19 cellular contexts compared by ENCODE assay signal in the genomic region with DNA sequence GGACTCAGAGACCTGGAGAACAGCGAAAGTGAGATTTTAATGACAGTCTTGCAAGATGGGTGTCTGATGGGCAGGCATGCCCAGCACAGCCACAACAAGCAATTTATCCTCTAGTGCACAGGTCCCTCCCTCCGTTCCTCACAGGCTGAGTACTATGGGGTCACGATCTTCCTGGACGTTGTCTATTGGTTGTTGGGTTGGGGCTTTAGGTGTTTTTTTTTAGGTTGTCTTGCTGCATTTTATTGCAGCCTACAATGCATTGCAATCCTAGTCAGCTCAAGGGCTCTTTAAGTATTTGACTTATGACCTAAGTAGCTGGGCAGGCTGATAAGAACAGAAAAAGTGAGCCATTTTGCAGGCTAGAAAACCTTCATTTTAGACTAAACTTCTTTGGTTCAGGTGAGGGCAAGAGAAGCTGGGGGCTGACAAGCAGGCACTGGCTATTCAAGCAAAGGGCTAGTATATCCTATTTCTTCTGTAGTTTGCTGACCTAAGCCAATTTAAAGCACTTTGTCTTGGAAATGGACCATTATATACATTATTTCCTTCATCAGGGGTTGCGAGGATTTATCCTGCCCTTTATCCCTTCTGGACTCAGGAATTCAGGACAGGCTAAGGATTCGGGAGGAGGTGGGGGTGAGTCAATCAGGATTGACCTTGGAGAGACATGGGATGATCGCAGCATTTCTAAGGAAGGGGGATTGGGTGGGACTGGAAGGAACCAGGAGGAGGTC. TPM values are rescaled to one million over a fixed set of nuclear protein-coding genes. Genes with fewer than 3 reads are reported as not detected.
DNase-seq lines count a peak whose midpoint lies in the region; ATAC-seq and TF ChIP-seq lines count a peak whose summit lies in the region.
"Had no signal": no experiment of that assay in that cellular context is flagged by ENCODE, and none has a peak within 500 bp of the region (broad histone marks: within the 10 kb centered on the region; RNA-seq: fewer than 3 reads in every experiment).

No MANE protein-coding gene starts in this region.

- no peak overlapping the region for H3K4ac ChIP-seq in IMR-90 (ENCODE audit: low read depth, low read length)
- H3K4ac ChIP-seq in trophoblast cell (ENCODE audit: low read depth, low read length) = no peak overlapping the region

- peaks cover 13 to 26% of the 10 kb centered on the region in 2 donors for H3K27me3 Mint-ChIP-seq in CD8-positive, alpha-beta memory T cell

- no peak for TF ChIP-seq RAD21 in IMR-90 (IDR thresholded peaks at IDR 0.05; ENCODE audit: low read length)

- ATAC-seq in IMR-90 (ENCODE audit: low read depth) = no peak
- ATAC-seq: activated naive CD4-positive, alpha-beta T cell treated with anti-CD3 and anti-CD28 coated beads, Interleukin-2, amount 50 U/mL, for 72 hours; activated T-cell treated with anti-CD3 and anti-CD28 coated beads, Interleukin-2, amount 50 U/mL, for 72 hours; heart left ventricle; left lobe of liver had no signal

- H3K4me3 Mint-ChIP-seq in CD8-positive, alpha-beta memory T cell = no peak overlapping the region
- H3K4me3 Mint-ChIP-seq: activated T-cell treated with anti-CD3 and anti-CD28 coated beads, Interleukin-2, amount 50 U/mL, for 72 hours; natural killer cell treated with Interleukin-12 subunit alpha and Interleukin-12 subunit beta and Interleukin-15 and Interleukin-18, amount 100 ng/mL, for 72 hours had no signal

- dilution Hi-C loops in IMR-90 (cut with HindIII; ENCODE audit: low sequenced_read_pairs, unreplicated experiment) (no loop called here), mammary epithelial cell (cut with HindIII; ENCODE audit: low sequenced_read_pairs) (loop anchor here (5.0 kb wide), 2 partner anchors 43 to 88 kb away; no protein-coding TSS in a partner anchor)

- no peak overlapping the region; a peak in 1 of 4 replicates for H4K8ac ChIP-seq in IMR-90 (ENCODE audit: low read depth in 2 of 2, low read length in 2 of 2)
- H4K8ac ChIP-seq in trophoblast cell (ENCODE audit: low read depth, low read length) = no peak overlapping the region

- H3K9ac ChIP-seq in IMR-90 (ENCODE audit: low read depth, low read length) (no peak overlapping the region), mammary epithelial cell (ENCODE audit: insufficient read depth, low read length) (no peak overlapping the region), trophoblast cell (ENCODE audit: low read length) (no peak overlapping the region)

- DNase-seq in IMR-90 (no peak), mammary epithelial cell (no peak), trophoblast cell (peak in 1 of 2 donors; percentile 69), NOMO-1 (lab: John Stamatoyannopoulos, UW; ENCODE audit: unreplicated experiment in 2 of 2) (no peak), anterior cingulate cortex (lab: John Stamatoyannopoulos, UW) (no peak)
- no peak for DNase-seq in CD8-positive, alpha-beta memory T cell
- DNase-seq: activated T-cell treated with anti-CD3 and anti-CD28 coated beads, Interleukin-2, amount 50 U/mL, for 72 hours; NCI-H1092; NCI-H1930; NCI-H345; NCI-H774; posterior cingulate gyrus; SHP77 treated with DMSO at 0.1 percent for 48 hours had no signal

- no peak overlapping the region; the same call in 1 of the 2 replicates for H3K14ac ChIP-seq in IMR-90 (replicated peaks; ENCODE audit: low read depth, low read length)
- peak overlapping the region; percentile 34 for H3K14ac ChIP-seq in trophoblast cell (ENCODE audit: low read length)

- 100% methylated on average over 1 of the region's 7 CpGs; no CpG with 5 or more reads in 1 of the 2 experiments for WGBS in IMR-90 (ENCODE audit: extremely low coverage in 2 of 2, insufficient read length in 1 of 2), 2 experiments
- 94% methylated on average over 7 of the region's 7 CpGs for WGBS in mammary epithelial cell (ENCODE audit: low coverage, missing lambda C conversion rate)
- no CpG with 5 or more reads among the region's 7 CpGs for WGBS in trophoblast cell (ENCODE audit: extremely low coverage, insufficient coverage, insufficient read length)

- H3K4me2 ChIP-seq in IMR-90 (ENCODE audit: low read depth, low read length) = no peak overlapping the region
- H3K4me2 ChIP-seq in mammary epithelial cell (ENCODE audit: insufficient read depth, low read depth, low read length) = no peak overlapping the region
- no peak overlapping the region for H3K4me2 ChIP-seq in trophoblast cell (ENCODE audit: low read length)

- H3K4me1 ChIP-seq in IMR-90 (ENCODE audit: control insufficient read depth, insufficient read depth, low read length) (peaks cover 11% of the 10 kb centered on the region), mammary epithelial cell (ENCODE audit: insufficient read depth, low read length) (peaks cover 76% of the 10 kb centered on the region), trophoblast cell (ENCODE audit: control insufficient read depth in 1 of 2, insufficient read depth in 2 of 2, low read length in 2 of 2) (peaks cover 43 to 56% of the 10 kb centered on the region in 2 experiments)
- H3K4me1 ChIP-seq in CD8-positive, alpha-beta memory T cell (ENCODE audit: insufficient read depth, low read length) = peaks cover 11% of the 10 kb centered on the region

- peak overlapping the region; percentile 35; the same call in 1 of the 2 replicates for H2BK20ac ChIP-seq in IMR-90 (ENCODE audit: low read depth, low read length)

- H3K27me3 ChIP-seq in IMR-90 (ENCODE audit: control insufficient read depth, insufficient read depth, low read length) = no peaks in the 10 kb centered on the region
- no peaks in the 10 kb centered on the region for H3K27me3 ChIP-seq in mammary epithelial cell (ENCODE audit: insufficient read depth, low read length)
- H3K27me3 ChIP-seq in trophoblast cell (ENCODE audit: insufficient read depth, low read length) = no peaks in the 10 kb centered on the region
- no peaks in the 10 kb centered on the region for H3K27me3 ChIP-seq in CD8-positive, alpha-beta memory T cell (ENCODE audit: insufficient read depth, low read length, poor library complexity, severe bottlenecking)

- H2AK9ac ChIP-seq in IMR-90 (replicated peaks; ENCODE audit: low read depth, low read length, poor library complexity) = no peak overlapping the region

- H3K9me3 ChIP-seq in IMR-90 (ENCODE audit: control insufficient read depth, insufficient read depth, low read length) = no peaks in the 10 kb centered on the region
- no peaks in the 10 kb centered on the region for H3K9me3 ChIP-seq in mammary epithelial cell (replicated peaks; ENCODE audit: insufficient read depth, low read length)
- H3K9me3 ChIP-seq in trophoblast cell (ENCODE audit: insufficient read depth, low read depth, low read length) = peaks cover 4% of the 10 kb centered on the region
- H3K9me3 ChIP-seq in CD8-positive, alpha-beta memory T cell (ENCODE audit: low read length) = no peaks in the 10 kb centered on the region
- H3K9me3 ChIP-seq: heart left ventricle had no signal

- H3K27ac Mint-ChIP-seq in CD8-positive, alpha-beta memory T cell = no peak overlapping the region
- H3K27ac Mint-ChIP-seq: activated T-cell treated with anti-CD3 and anti-CD28 coated beads, Interleukin-2, amount 50 U/mL, for 72 hours; natural killer cell treated with Interleukin-12 subunit alpha and Interleukin-12 subunit beta and Interleukin-15 and Interleukin-18, amount 100 ng/mL, for 72 hours had no signal

- no peak for TF ChIP-seq POLR2A in IMR-90 (IDR thresholded peaks at IDR 0.05; ENCODE audit: low read depth, low read length)

- H2BK5ac ChIP-seq in IMR-90 (ENCODE audit: low read depth, low read length, poor library complexity, severe bottlenecking) (no peak overlapping the region), trophoblast cell (ENCODE audit: low read depth, low read length, poor library complexity) (peak overlapping the region; percentile 52)

- peaks cover 15% of the 10 kb centered on the region for H3K9me1 ChIP-seq in IMR-90 (ENCODE audit: insufficient read depth, low read length)

- no peak overlapping the region for H2BK120ac ChIP-seq in IMR-90 (ENCODE audit: low read depth, low read length)
- peak overlapping the region; percentile 18 for H2BK120ac ChIP-seq in trophoblast cell (ENCODE audit: insufficient read depth, low read length, poor library complexity)

- BruUV-seq in IMR-90 (replicated peaks; lab: Mats Ljungman, UMichigan) (no TSS peak), mammary epithelial cell (replicated peaks; lab: Mats Ljungman, UMichigan) (no TSS peak)

- H4K12ac ChIP-seq in trophoblast cell (ENCODE audit: low read depth, low read length) = no peak overlapping the region

- H3K79me2 ChIP-seq in mammary epithelial cell (ENCODE audit: insufficient read depth, low read length) (peaks cover 66% of the 10 kb centered on the region), trophoblast cell (ENCODE audit: control insufficient read depth, insufficient read depth, low read length, poor library complexity) (peaks cover 8% of the 10 kb centered on the region)

- POLR2A ChIA-PET in IMR-90 (lab: Charles Lee; ENCODE audit: unreplicated experiment) = no interaction called here
- POLR2A ChIA-PET in CD8-positive, alpha-beta memory T cell (lab: Charles Lee) = no interaction called here

- no peaks in the 10 kb centered on the region for H3K36me3 Mint-ChIP-seq in CD8-positive, alpha-beta memory T cell
- H3K36me3 Mint-ChIP-seq: natural killer cell treated with Interleukin-12 subunit alpha and Interleukin-12 subunit beta and Interleukin-15 and Interleukin-18, amount 100 ng/mL, for 72 hours had no signal

- TF ChIP-seq CTCF in IMR-90 (conservative IDR thresholded peaks at IDR 0.05; ENCODE audit: low read depth, low read length) (no peak), mammary epithelial cell (conservative IDR thresholded peaks at IDR 0.05 in 1 of 2, IDR thresholded peaks at IDR 0.05 in 1 of 2; ENCODE audit: extremely low read depth in 1 of 2, insufficient read depth in 1 of 2, low read depth in 1 of 2, low read length in 2 of 2) (no peak)

- H3K27ac ChIP-seq in IMR-90 (ENCODE audit: insufficient read depth, low read length) = no peak overlapping the region
- H3K27ac ChIP-seq in mammary epithelial cell (ENCODE audit: insufficient read depth, low read depth, low read length) = peak overlapping the region; percentile 37
- peak overlapping the region; percentile 14 for H3K27ac ChIP-seq in trophoblast cell (ENCODE audit: low read depth, low read length)
- H3K27ac ChIP-seq in CD8-positive, alpha-beta memory T cell (ENCODE audit: low read depth, low read length) = no peak overlapping the region
- H3K27ac ChIP-seq: C4-2B, heart left ventricle had no signal

- H4K20me1 ChIP-seq in IMR-90 (ENCODE audit: insufficient read depth, low read length) (no peaks in the 10 kb centered on the region), mammary epithelial cell (ENCODE audit: insufficient read depth, low read length) (peaks cover 31% of the 10 kb centered on the region)

- no peaks in the 10 kb centered on the region for H3K9me3 Mint-ChIP-seq in CD8-positive, alpha-beta memory T cell
- H3K9me3 Mint-ChIP-seq: activated naive CD4-positive, alpha-beta T cell treated with anti-CD3 and anti-CD28 coated beads, Interleukin-2, amount 50 U/mL, for 72 hours; activated T-cell treated with anti-CD3 and anti-CD28 coated beads, Interleukin-2, amount 50 U/mL, for 72 hours; natural killer cell treated with Interleukin-12 subunit alpha and Interleukin-12 subunit beta and Interleukin-15 and Interleukin-18, amount 100 ng/mL, for 72 hours had no signal

- H3K23ac ChIP-seq in IMR-90 (ENCODE audit: low read depth, low read length) = no peak overlapping the region
- H3K23ac ChIP-seq in trophoblast cell (ENCODE audit: low read length) = no peak overlapping the region

- H4K91ac ChIP-seq in IMR-90 (ENCODE audit: insufficient read depth, low read depth, low read length) (peak overlapping the region; percentile 43; the same call in 1 of the 2 replicates), trophoblast cell (ENCODE audit: low read depth, low read length) (peak overlapping the region; percentile 43)

- H3K56ac ChIP-seq in IMR-90 (ENCODE audit: extremely low read depth, insufficient read depth, low read length) = no peak overlapping the region

- in situ Hi-C loops in IMR-90 (cut with MboI; ENCODE audit: low sequenced_read_pairs) (no loop called here), mammary epithelial cell (cut with MboI; ENCODE audit: low sequenced_read_pairs in 2 of 2) (no loop called here)

- H3K4me3 ChIP-seq in IMR-90 (ENCODE audit: insufficient read depth, low read depth, low read length) (no peak overlapping the region), mammary epithelial cell (replicated peaks in 1 of 3; ENCODE audit: insufficient read depth in 1 of 3, low read depth in 2 of 3, low read length in 3 of 3) (no peak overlapping the region), trophoblast cell (ENCODE audit: low read depth, low read length) (no peak overlapping the region)
- no peak overlapping the region for H3K4me3 ChIP-seq in CD8-positive, alpha-beta memory T cell (ENCODE audit: low read length)
- H3K4me3 ChIP-seq: heart left ventricle had no signal

- H3K18ac ChIP-seq in IMR-90 (ENCODE audit: low read depth, low read length) = no peak overlapping the region
- H3K18ac ChIP-seq in trophoblast cell (ENCODE audit: low read length) = peak overlapping the region; percentile 20

- H3K36me3 ChIP-seq in IMR-90 (ENCODE audit: control insufficient read depth, insufficient read depth, low read length) (no peaks in the 10 kb centered on the region), mammary epithelial cell (ENCODE audit: insufficient read depth, low read length) (peaks cover 71% of the 10 kb centered on the region), trophoblast cell (ENCODE audit: control insufficient read depth in 1 of 2, insufficient read depth in 2 of 2, low read length in 2 of 2) (peaks cover 73 to 78% of the 10 kb centered on the region in 2 experiments)
- H3K36me3 ChIP-seq in CD8-positive, alpha-beta memory T cell (ENCODE audit: insufficient read depth, low read length) = no peaks in the 10 kb centered on the region
- H3K36me3 ChIP-seq: heart left ventricle had no signal

- peak overlapping the region; percentile 21; the same call in 1 of the 3 replicates for H2BK15ac ChIP-seq in IMR-90 (ENCODE audit: low read depth, low read length)

- H2AK5ac ChIP-seq in IMR-90 (ENCODE audit: low read depth, low read length) (peak overlapping the region; percentile 11; the same call in 1 of the 2 replicates), trophoblast cell (ENCODE audit: low read length) (no peak overlapping the region)

- peaks cover 6 to 10% (median 8%) of the 10 kb centered on the region in 3 donors for H3K4me1 Mint-ChIP-seq in CD8-positive, alpha-beta memory T cell

- peak overlapping the region; percentile 8 for H2BK12ac ChIP-seq in trophoblast cell (ENCODE audit: low read length)

- CTCF ChIA-PET in IMR-90 (lab: Yijun Ruan, JAX) = interaction anchor here (2.7 kb wide), 1 partner anchor 40 kb away, joined by 14 read pairs; no protein-coding TSS in a partner anchor
- CTCF ChIA-PET in mammary epithelial cell (lab: Charles Lee; ENCODE audit: low non-redundant PET) = no interaction called here
- CTCF ChIA-PET in CD8-positive, alpha-beta memory T cell (lab: Charles Lee) = no interaction called here

- H4K5ac ChIP-seq in IMR-90 (ENCODE audit: low read depth, low read length) = no peak overlapping the region

- intact Hi-C loops in IMR-90 (cut with micrococcal nuclease) (no loop called here), mammary epithelial cell (cut with micrococcal nuclease) (no loop called here)

- H2AFZ ChIP-seq in IMR-90 (replicated peaks; ENCODE audit: low read length, poor library complexity) = no peak overlapping the region
- H2AFZ ChIP-seq in mammary epithelial cell (ENCODE audit: low read depth, low read length) = no peak overlapping the region
- H2AFZ ChIP-seq in trophoblast cell (ENCODE audit: insufficient read depth, low read length, poor library complexity) = no peak overlapping the region

- H3K79me1 ChIP-seq in IMR-90 (ENCODE audit: low read depth in 1 of 2, low read length in 2 of 2) (peaks cover 0 to 6% of the 10 kb centered on the region in 2 experiments; a peak in 1 of 4 replicates), trophoblast cell (ENCODE audit: low read length) (peaks cover 9% of the 10 kb centered on the region)

RNA-seq across cellular contexts. Expression of a gene that starts 6.0 kb away (rescaled TPM):
- total RNA-seq in IMR-90 (2012; rRNA removed) (0.54 and 1.4 TPM in 2 replicates), mammary epithelial cell (1,000 to 10,000 TPM; 2,215 to 3,387 TPM)
- polyA plus RNA-seq in IMR-90 (2012; rRNA removed) (1.4 and 1.7 TPM in 2 replicates), mammary epithelial cell (3,281 TPM)
- polyA plus RNA-seq in IMR-90 (2012; cell fraction: cytosol; rRNA removed) = 2.5 and 3.4 TPM in 2 replicates
- polyA plus RNA-seq in IMR-90 (2012; cell fraction: nucleus; rRNA removed; ENCODE audit: low replicate concordance) = 0.60 and 1.7 TPM in 2 replicates
- 4,390 TPM for polyA minus RNA-seq in mammary epithelial cell
- polyA plus RNA-seq in trophoblast cell (2013) = 666 and 746 TPM in 2 replicates
- total RNA-seq in CD8-positive, alpha-beta memory T cell = 1 to 10 TPM; 3.2 to 5.6 TPM
- not detected for polyA plus RNA-seq in CD8-positive, alpha-beta memory T cell

RNA-seq across cellular contexts. Expression of a gene that starts 35.4 kb away (rescaled TPM):
- total RNA-seq in IMR-90 (2012; rRNA removed) (not detected in 2 replicates), mammary epithelial cell (10 to 100 TPM in 1 of 2 donors, 1 to 10 TPM in 1; 6.3 to 34.9 TPM)
- polyA plus RNA-seq in IMR-90 (2012; rRNA removed) (0.06 TPM in 1 of 2 replicates, not detected in the other), mammary epithelial cell (8.6 TPM)
- polyA plus RNA-seq in IMR-90 (2012; cell fraction: cytosol; rRNA removed) = 0.01 TPM in 1 of 2 replicates, not detected in the other
- polyA plus RNA-seq in IMR-90 (2012; cell fraction: nucleus; rRNA removed; ENCODE audit: low replicate concordance) = 0.03 TPM in 1 of 2 replicates, not detected in the other
- polyA minus RNA-seq in mammary epithelial cell = 0.72 TPM
- polyA plus RNA-seq in trophoblast cell (2013) = 0.10 and 0.14 TPM in 2 replicates
- under 1 TPM in 1 of 2 experiments, not detected in 1; 0.31 TPM for total RNA-seq in CD8-positive, alpha-beta memory T cell
- not detected for polyA plus RNA-seq in CD8-positive, alpha-beta memory T cell
- total RNA-seq: activated CD8-positive, alpha-beta memory T cell treated with anti-CD3 and anti-CD28 coated beads for 36 hours; heart left ventricle; left lobe of liver had no signal
- polyA plus RNA-seq: heart left ventricle had no signal

RNA-seq across cellular contexts. Expression of a gene that starts 47.3 kb away (rescaled TPM):
- total RNA-seq in IMR-90 (2012; rRNA removed) (0.54 and 0.56 TPM in 2 replicates), mammary epithelial cell (1 to 10 TPM; 1.8 to 2.7 TPM)
- polyA plus RNA-seq in IMR-90 (2012; rRNA removed) (3.4 TPM in 2 replicates), mammary epithelial cell (1.2 TPM)
- polyA plus RNA-seq in IMR-90 (2012; cell fraction: cytosol; rRNA removed) = 1.2 and 2.4 TPM in 2 replicates
- polyA plus RNA-seq in IMR-90 (2012; cell fraction: nucleus; rRNA removed; ENCODE audit: low replicate concordance) = 14.7 and 18.0 TPM in 2 replicates
- polyA minus RNA-seq in mammary epithelial cell = not detected
- 26.3 and 28.8 TPM in 2 replicates for polyA plus RNA-seq in trophoblast cell (2013)
- total RNA-seq in CD8-positive, alpha-beta memory T cell = not detected
- polyA plus RNA-seq in CD8-positive, alpha-beta memory T cell = not detected
- total RNA-seq: activated CD8-positive, alpha-beta memory T cell treated with anti-CD3 and anti-CD28 coated beads for 36 hours; activated naive CD4-positive, alpha-beta T cell treated with anti-CD3 and anti-CD28 coated beads, Interleukin-2, amount 50 U/mL, for 72 hours; activated T-cell treated with anti-CD3 and anti-CD28 coated beads, Interleukin-2, amount 50 U/mL, for 72 hours; natural killer cell treated with Interleukin-12 subunit alpha and Interleukin-12 subunit beta and Interleukin-15 and Interleukin-18, amount 100 ng/mL, for 72 hours had no signal

RNA-seq across cellular contexts. Expression of a gene that starts 52.3 kb away (rescaled TPM):
- total RNA-seq in IMR-90 (2012; rRNA removed) = under 0.01 TPM in 2 replicates
- polyA plus RNA-seq in IMR-90 (2012; rRNA removed) = 0.05 and 0.29 TPM in 2 replicates
- 0.17 and 0.21 TPM in 2 replicates for polyA plus RNA-seq in IMR-90 (2012; cell fraction: cytosol; rRNA removed)
- 0.09 and 0.13 TPM in 2 replicates for polyA plus RNA-seq in IMR-90 (2012; cell fraction: nucleus; rRNA removed; ENCODE audit: low replicate concordance)
- total RNA-seq in mammary epithelial cell = 100 to 1,000 TPM; 176 to 903 TPM
- 90.5 TPM for polyA plus RNA-seq in mammary epithelial cell
- polyA minus RNA-seq in mammary epithelial cell = 21.9 TPM
- 0.10 and 0.15 TPM in 2 replicates for polyA plus RNA-seq in trophoblast cell (2013)
- not detected for total RNA-seq in CD8-positive, alpha-beta memory T cell
- not detected for polyA plus RNA-seq in CD8-positive, alpha-beta memory T cell
- total RNA-seq: activated CD8-positive, alpha-beta memory T cell treated with anti-CD3 and anti-CD28 coated beads for 36 hours; activated naive CD4-positive, alpha-beta T cell treated with anti-CD3 and anti-CD28 coated beads, Interleukin-2, amount 50 U/mL, for 72 hours; activated T-cell treated with anti-CD3 and anti-CD28 coated beads, Interleukin-2, amount 50 U/mL, for 72 hours; heart left ventricle had no signal
- polyA plus RNA-seq: heart left ventricle had no signal

Comparison
In these comparisons a context has a peak if more than half of its experiments do, and no peak if none do; other contexts are left out.
1. H3K27ac ChIP-seq: peak in mammary epithelial cell (single experiment) and trophoblast cell (single experiment); none in IMR-90 (single experiment) and CD8-positive, alpha-beta memory T cell (single experiment).
2. RNA of a gene that starts 6.0 kb away (total RNA-seq): 2,215 to 3,387 TPM in mammary epithelial cell; 3.2 to 5.6 TPM in CD8-positive, alpha-beta memory T cell and 0.54 to 1.4 TPM in IMR-90; every median in the first group is over 100 times any median in the second.